ENCODE assay signal across 18 cellular contexts in the genomic region with DNA sequence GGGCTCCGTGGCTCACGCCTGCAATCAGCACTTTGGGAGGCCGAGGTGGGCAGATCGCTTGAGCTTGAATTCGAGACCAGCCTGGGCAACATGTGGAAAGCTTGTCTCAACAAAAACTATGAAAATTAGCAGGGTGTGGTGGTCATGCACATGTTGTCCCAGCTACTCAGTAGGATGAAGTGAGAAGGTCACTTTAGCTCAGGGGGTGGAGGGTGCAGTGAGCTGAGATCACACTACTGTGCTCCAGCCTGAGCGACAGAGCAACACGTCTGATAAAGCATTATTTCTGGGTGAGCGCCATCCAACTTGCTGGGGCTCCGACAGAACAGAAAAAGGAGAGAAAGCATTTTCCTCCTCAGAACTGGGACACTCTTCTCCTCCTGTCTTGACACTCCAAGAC. TPM values are rescaled to one million over a fixed set of nuclear protein-coding genes. Genes with fewer than 3 reads are reported as not detected.
"Had no signal": no experiment of that assay in that cellular context is flagged by ENCODE, and none has a peak within 500 bp of the region (broad histone marks: within the 10 kb centered on the region; RNA-seq: fewer than 3 reads in every experiment).

No MANE protein-coding gene starts in this region.

- DNase-seq: activated CD4-positive, alpha-beta T cell treated with anti-CD3 and anti-CD28 coated beads for 48 hours; activated CD8-positive, alpha-beta memory T cell treated with anti-CD3 and anti-CD28 coated beads for 24 hours; activated naive CD4-positive, alpha-beta T cell treated with anti-CD3 and anti-CD28 coated beads, Interleukin-2, amount 10 ng/mL, durations not matched to agents 7 days and 5 days; head of caudate nucleus; pancreas; stimulated activated CD4-positive, alpha-beta T cell treated with anti-CD3 and anti-CD28 coated beads, Interleukin-4, amount 100 ng/mL, for 4 hours; stimulated activated naive CD8-positive, alpha-beta T cell treated with anti-CD3 and anti-CD28 coated beads, Interleukin-15, amount 100 ng/mL, for 72 hours; T-cell; T1000; tibial artery had no signal

- H3K9me3 ChIP-seq: pancreas, tibial artery, vagina had no signal

- H3K27ac ChIP-seq: neural progenitor cell, tibial artery, vagina, VCaP had no signal

- H3K36me3 ChIP-seq: neural progenitor cell had no signal

- H3K27me3 ChIP-seq: neural progenitor cell, pancreas, tibial artery, vagina had no signal

- H3K4me2 ChIP-seq: neural progenitor cell had no signal

- H3K4me3 ChIP-seq: neural progenitor cell, pancreas, skin epidermis, tibial artery, vagina had no signal

- ATAC-seq: esophagus mucosa; stimulated activated naive CD8-positive, alpha-beta T cell treated with anti-CD3 and anti-CD28 coated beads, Interleukin-15, amount 100 ng/mL, for 72 hours; T-cell had no signal

- H3K9ac ChIP-seq: neural progenitor cell had no signal

- H2AFZ ChIP-seq: neural progenitor cell had no signal

- FAIRE-seq: endometrium, islet of Langerhans, pancreas had no signal

RNA-seq across cellular contexts. Expression of a gene that starts 59.7 kb away (rescaled TPM):
- total RNA-seq: activated T-helper 2 cell treated with anti-CD3 and anti-CD28 coated beads, Interferon-gamma antibody, Interleukin-2, Interleukin-4, amounts not matched to agents 10 μg/mL and 5 μg/mL and 100 μg/mL, durations not matched to agents 14 hours and 24 hours and 36 hours had no signal
